ENCODE assay signal across 6 cellular contexts in genomic region chr2:230604158-230604557, GRCh38.
DNase-seq lines count a peak whose midpoint lies in the region; ATAC-seq and TF ChIP-seq lines count a peak whose summit lies in the region.
"Not testable (repeated sequence)": the region's sequence is repeated elsewhere in the genome, so short reads cannot be mapped to it uniquely, and the experiment has no call there.

No MANE protein-coding gene starts in this region.

- not testable (repeated sequence) for H3K4me3 Mint-ChIP-seq in CD8-positive, alpha-beta T cell; activated naive CD8-positive, alpha-beta T cell; natural killer cell
- H3K4me3 Mint-ChIP-seq in activated B cell treated with CpG ODN at 0.5 μM for 24 hours: peak overlapping the region; percentile 25
- peak overlapping the region in 1 of 5 donors; percentile 14 for H3K4me3 Mint-ChIP-seq in immature natural killer cell

- not testable (repeated sequence) for ATAC-seq in CD8-positive, alpha-beta T cell; activated B cell treated with CpG ODN at 0.5 μM for 24 hours (ENCODE audit: low read depth); natural killer cell

- CTCF ChIA-PET in CD8-positive, alpha-beta T cell (lab: Charles Lee): interaction anchor here (0.6 to 3.4 kb wide), 5 partner anchors 10 to 413 kb away, joined by 3 to 8 read pairs (median 3); no protein-coding TSS in a partner anchor
- CTCF ChIA-PET in activated B cell treated with CpG ODN at 0.5 μM for 24 hours (lab: Charles Lee): not testable (repeated sequence)

- H3K9me3 ChIP-seq in CD8-positive, alpha-beta T cell (ENCODE audit: low read length): not testable (repeated sequence)
- H3K9me3 ChIP-seq in KOPT-K1 (ENCODE audit: insufficient read depth, low read length, poor library complexity, severe bottlenecking): peaks cover 19% of the 10 kb centered on the region

- not testable (repeated sequence) for H3K4me3 ChIP-seq in CD8-positive, alpha-beta T cell (ENCODE audit: low read depth, low read length)

- POLR2A ChIA-PET in CD8-positive, alpha-beta T cell (lab: Charles Lee): interaction anchor here (0.6 kb wide), 1 partner anchor 17 kb away, joined by 3 read pairs; no protein-coding TSS in a partner anchor
- POLR2A ChIA-PET in activated B cell treated with CpG ODN at 0.5 μM for 24 hours (lab: Charles Lee): interaction anchor here (0.5 to 4.7 kb wide), 6 partner anchors 11 to 188 kb away, joined by 6 to 64 read pairs (median 32); partner anchors contain the start of gene SP100

- not testable (repeated sequence) for H3K27ac ChIP-seq in CD8-positive, alpha-beta T cell (ENCODE audit: low read depth, low read length)
- H3K27ac ChIP-seq in KOPT-K1 (ENCODE audit: low read depth, low read length, poor library complexity, severe bottlenecking): peak overlapping the region; percentile 85

- H3K36me3 Mint-ChIP-seq in CD8-positive, alpha-beta T cell: peaks cover 29% of the 10 kb centered on the region
- peaks cover 63% of the 10 kb centered on the region for H3K36me3 Mint-ChIP-seq in activated B cell treated with CpG ODN at 0.5 μM for 24 hours (ENCODE audit: low read depth)
- peaks cover 17% of the 10 kb centered on the region for H3K36me3 Mint-ChIP-seq in activated naive CD8-positive, alpha-beta T cell
- H3K36me3 Mint-ChIP-seq in immature natural killer cell, natural killer cell: not testable (repeated sequence)

- not testable (repeated sequence) for H3K27me3 Mint-ChIP-seq in CD8-positive, alpha-beta T cell (ENCODE audit: low read depth); activated B cell treated with CpG ODN at 0.5 μM for 24 hours; activated naive CD8-positive, alpha-beta T cell; immature natural killer cell (ENCODE audit: low read depth in 3 of 3); natural killer cell (ENCODE audit: low read depth in 2 of 2)

- H3K36me3 ChIP-seq in CD8-positive, alpha-beta T cell (ENCODE audit: insufficient read depth, low read length); KOPT-K1 (ENCODE audit: insufficient read depth, low read length): not testable (repeated sequence)

- DNase-seq in CD8-positive, alpha-beta T cell; activated B cell treated with CpG ODN at 0.5 μM for 24 hours; immature natural killer cell; natural killer cell: not testable (repeated sequence)

- intact Hi-C loops in CD8-positive, alpha-beta T cell (cut with DNase I, micrococcal nuclease): loop anchor here (2.0 to 5.0 kb wide), 2 partner anchors 27 to 82 kb away; no protein-coding TSS in a partner anchor
- intact Hi-C loops in activated B cell treated with CpG ODN at 0.5 μM for 24 hours (cut with micrococcal nuclease); natural killer cell (cut with micrococcal nuclease): not testable (repeated sequence)

- peaks cover 61% of the 10 kb centered on the region for H3K4me1 Mint-ChIP-seq in CD8-positive, alpha-beta T cell (ENCODE audit: low read depth)
- H3K4me1 Mint-ChIP-seq in activated B cell treated with CpG ODN at 0.5 μM for 24 hours: peaks cover 95% of the 10 kb centered on the region
- peaks cover 37% of the 10 kb centered on the region for H3K4me1 Mint-ChIP-seq in activated naive CD8-positive, alpha-beta T cell (ENCODE audit: low read depth)
- H3K4me1 Mint-ChIP-seq in immature natural killer cell: peaks cover 60 to 71% of the 10 kb centered on the region in 2 donors
- H3K4me1 Mint-ChIP-seq in natural killer cell: peaks cover 31 to 49% of the 10 kb centered on the region in 2 donors

- TF ChIP-seq CTCF in CD8-positive, alpha-beta T cell (IDR thresholded peaks at IDR 0.05); activated B cell treated with CpG ODN at 0.5 μM for 24 hours (IDR thresholded peaks at IDR 0.05); natural killer cell (IDR thresholded peaks at IDR 0.05): not testable (repeated sequence)

- H3K27me3 ChIP-seq in CD8-positive, alpha-beta T cell (ENCODE audit: insufficient read depth, low read length): not testable (repeated sequence)

- peak overlapping the region; percentile 49 for H3K27ac Mint-ChIP-seq in CD8-positive, alpha-beta T cell
- H3K27ac Mint-ChIP-seq in activated B cell treated with CpG ODN at 0.5 μM for 24 hours (peak overlapping the region; percentile 96), immature natural killer cell (peak overlapping the region; percentile 90 to 97 (median 94)), natural killer cell (peak overlapping the region; percentile 47 to 90)
- peak overlapping the region; percentile 37 for H3K27ac Mint-ChIP-seq in activated naive CD8-positive, alpha-beta T cell

- peaks cover 42% of the 10 kb centered on the region for H3K4me1 ChIP-seq in CD8-positive, alpha-beta T cell (ENCODE audit: insufficient read depth, low read length)

- H3K9me3 Mint-ChIP-seq in CD8-positive, alpha-beta T cell: peaks cover 29% of the 10 kb centered on the region
- H3K9me3 Mint-ChIP-seq in activated B cell treated with CpG ODN at 0.5 μM for 24 hours: peaks cover 32% of the 10 kb centered on the region
- peaks cover 21% of the 10 kb centered on the region for H3K9me3 Mint-ChIP-seq in activated naive CD8-positive, alpha-beta T cell (ENCODE audit: low read depth)
- H3K9me3 Mint-ChIP-seq in immature natural killer cell, natural killer cell: not testable (repeated sequence)

Comparison
In these comparisons a context has a peak if more than half of its experiments do, and no peak if none do; other contexts are left out.
1. H3K27ac Mint-ChIP-seq: peak in every context shown above with its lines; median percentile 96 in activated B cell treated with CpG ODN at 0.5 μM for 24 hours; 94 in immature natural killer cell; 68 in natural killer cell; 49 in CD8-positive, alpha-beta T cell; 37 in activated naive CD8-positive, alpha-beta T cell.